In genomic region chr3:111667621-111668239, GRCh38 we compare ENCODE assay signal across 8 cellular contexts. TPM values are rescaled to one million over a fixed set of nuclear protein-coding genes. Genes with fewer than 3 reads are reported as not detected.
DNase-seq lines count a peak whose midpoint lies in the region; ATAC-seq and TF ChIP-seq lines count a peak whose summit lies in the region.

No MANE protein-coding gene starts in this region.

- CTCF ChIA-PET in HCT116 (lab: Charles Lee), result interaction anchor here (0.9 to 2.0 kb wide), 4 partner anchors 20 to 346 kb away, joined by 3 to 6 read pairs (median 6); no protein-coding TSS in a partner anchor

- no peak for ATAC-seq in HCT116
- peak; percentile 93 to 96 for ATAC-seq in activated T-cell treated with anti-CD3 and anti-CD28 coated beads, Interleukin-2, amount 50 U/mL, for 72 hours (replicated peaks in 1 of 2)

- H3K36me3 ChIP-seq in HCT116 (ENCODE audit: control insufficient read depth in 1 of 2, insufficient read depth in 2 of 2, low read length in 2 of 2), result no peaks in the 10 kb centered on the region

- peak overlapping the region; percentile 19 for H3K27ac Mint-ChIP-seq in activated T-cell treated with anti-CD3 and anti-CD28 coated beads, Interleukin-2, amount 50 U/mL, for 72 hours
- no peak overlapping the region for H3K27ac Mint-ChIP-seq in type B pancreatic cell

- no peaks in the 10 kb centered on the region; a peak in 1 of 4 replicates for H3K9me3 ChIP-seq in HCT116 (ENCODE audit: control insufficient read depth in 1 of 2, insufficient read depth in 1 of 2, low read depth in 1 of 2, low read length in 2 of 2)

- peaks cover 10 to 39% of the 10 kb centered on the region in 2 experiments; a peak in 3 of 4 replicates for H3K4me1 ChIP-seq in HCT116 (ENCODE audit: control insufficient read depth in 1 of 2, insufficient read depth in 2 of 2, low read length in 2 of 2)

- H3K9me2 ChIP-seq in HCT116 (ENCODE audit: insufficient read depth), result no peaks in the 10 kb centered on the region

- BruUV-seq in HCT116 (replicated peaks; lab: Mats Ljungman, UMichigan), result no TSS peak

- DNase-seq in GM12865 (ENCODE audit: low read depth) (peak; percentile 86), HCT116 (ENCODE audit: low read depth, low spot score) (no peak), MV-4-11 (lab: John Stamatoyannopoulos, UW) (peak; percentile 99), hippocampal formation (lab: John Stamatoyannopoulos, UW) (peak; percentile 8 to 37), NCI-H82 treated with DMSO at 0.1 percent for 48 hours (lab: John Stamatoyannopoulos, UW; ENCODE audit: unreplicated experiment) (no peak), type B pancreatic cell (ENCODE audit: extremely low spot score, unreplicated experiment) (no peak)
- peak; percentile 65 to 73 for DNase-seq in activated T-cell treated with anti-CD3 and anti-CD28 coated beads, Interleukin-2, amount 50 U/mL, for 72 hours
- peak; percentile 29 to 58 for DNase-seq in stimulated activated CD8-positive, alpha-beta memory T cell treated with anti-CD3 and anti-CD28 coated beads, Interleukin-4, amount 100 ng/mL, for 4 hours (ENCODE audit: low read depth in 2 of 2, low spot score in 1 of 2)

- no peak for TF ChIP-seq RAD21 in HCT116 (IDR thresholded peaks at IDR 0.05; ENCODE audit: low read depth)

- RAD21 ChIA-PET in HCT116 (lab: Charles Lee; ENCODE audit: low non-redundant PET in 1 of 2, low total read pairs in 2 of 2, uncharacterized antibody in 2 of 2, unreplicated experiment in 2 of 2), result no interaction called here

- H3K79me2 ChIP-seq in HCT116 (ENCODE audit: insufficient read depth, low read length), result no peaks in the 10 kb centered on the region

- H4K20me1 ChIP-seq in HCT116 (ENCODE audit: insufficient read depth), result no peaks in the 10 kb centered on the region

- no peak overlapping the region for H3K9ac ChIP-seq in HCT116 (ENCODE audit: low read length)

- POLR2A ChIA-PET in HCT116 (lab: Charles Lee), result no interaction called here

- H3K9me3 Mint-ChIP-seq in activated T-cell treated with anti-CD3 and anti-CD28 coated beads, Interleukin-2, amount 50 U/mL, for 72 hours, result peaks cover 5 to 7% of the 10 kb centered on the region in 2 donors
- H3K9me3 Mint-ChIP-seq in type B pancreatic cell, result peaks cover 3% of the 10 kb centered on the region

- H3K27me3 ChIP-seq in HCT116 (ENCODE audit: insufficient read depth, low read length), result no peaks in the 10 kb centered on the region

- TF ChIP-seq CTCF in GM12865 (IDR thresholded peaks at IDR 0.05; ENCODE audit: insufficient read depth, low read depth, low read length, missing control alignments) (no peak), HCT116 (IDR thresholded peaks at IDR 0.05 in 2 of 3, conservative IDR thresholded peaks at IDR 0.05 in 1 of 3; ENCODE audit: borderline replicate concordance in 1 of 3, insufficient read depth in 1 of 3, low read depth in 2 of 3, low read length in 2 of 3) (no peak), type B pancreatic cell (conservative IDR thresholded peaks at IDR 0.05) (no peak)

- H3K27ac ChIP-seq in HCT116 (ENCODE audit: low read depth, low read length), result no peak overlapping the region

- H3K4me1 Mint-ChIP-seq in activated T-cell treated with anti-CD3 and anti-CD28 coated beads, Interleukin-2, amount 50 U/mL, for 72 hours (ENCODE audit: low read depth), result peaks cover 64% of the 10 kb centered on the region
- peaks cover 5% of the 10 kb centered on the region for H3K4me1 Mint-ChIP-seq in type B pancreatic cell (ENCODE audit: unreplicated experiment)

- H3K4me3 ChIP-seq in GM12865 (ENCODE audit: low read depth, low read length), result no peak overlapping the region; the same call in 1 of the 2 replicates
- H3K4me3 ChIP-seq in HCT116 (replicated peaks in 1 of 2; ENCODE audit: low read depth in 1 of 2, low read length in 2 of 2), result no peak overlapping the region

- peak overlapping the region; percentile 74 for H2AFZ ChIP-seq in HCT116 (ENCODE audit: low read depth, low read length, poor library complexity, severe bottlenecking)

- no peaks in the 10 kb centered on the region for H3K27me3 Mint-ChIP-seq in activated T-cell treated with anti-CD3 and anti-CD28 coated beads, Interleukin-2, amount 50 U/mL, for 72 hours (ENCODE audit: low read depth)
- peaks cover 6% of the 10 kb centered on the region for H3K27me3 Mint-ChIP-seq in type B pancreatic cell

- TF ChIP-seq POLR2A in HCT116 (IDR thresholded peaks at IDR 0.05; ENCODE audit: borderline replicate concordance, extremely low read depth, insufficient read depth, insufficient read length), result no peak

- peak overlapping the region; percentile 25 to 58 for H3K4me3 Mint-ChIP-seq in activated T-cell treated with anti-CD3 and anti-CD28 coated beads, Interleukin-2, amount 50 U/mL, for 72 hours
- H3K4me3 Mint-ChIP-seq in type B pancreatic cell, result no peak overlapping the region

- intact Hi-C loops in HCT116 (cut with micrococcal nuclease), result loop anchor here (2.0 kb wide), 2 partner anchors 49 to 191 kb away; partner anchors contain the start of gene PHLDB2

- H3K4me2 ChIP-seq in HCT116 (ENCODE audit: low read length), result no peak overlapping the region

- H3K36me3 Mint-ChIP-seq in activated T-cell treated with anti-CD3 and anti-CD28 coated beads, Interleukin-2, amount 50 U/mL, for 72 hours (ENCODE audit: insufficient read depth in 2 of 2), result peaks cover 11 to 13% of the 10 kb centered on the region in 2 donors
- H3K36me3 Mint-ChIP-seq in type B pancreatic cell, result no peaks in the 10 kb centered on the region

TF ChIP-seq in HCT116, 20 proteins besides CTCF, POLR2A, EP300 and RAD21 (continues in another document):
- TF ChIP-seq YY1 (IDR thresholded peaks at IDR 0.05; ENCODE audit: extremely low read depth, insufficient replicate concordance, low read depth, low read length) (no peak), FOSL1 (IDR thresholded peaks at IDR 0.05; ENCODE audit: low read depth) (no peak), CBX3 (IDR thresholded peaks at IDR 0.05; ENCODE audit: low read depth) (no peak), MAX (IDR thresholded peaks at IDR 0.05) (no peak), ZFX (IDR thresholded peaks at IDR 0.05) (no peak), SRF (IDR thresholded peaks at IDR 0.05; ENCODE audit: low read depth) (no peak), ZNF274 (IDR thresholded peaks at IDR 0.05; ENCODE audit: low read depth, low read length) (no peak), SIN3A (IDR thresholded peaks at IDR 0.05; ENCODE audit: low read depth) (no peak), JUND (IDR thresholded peaks at IDR 0.05) (no peak), EZH2 (IDR thresholded peaks at IDR 0.05) (no peak), CEBPB (IDR thresholded peaks at IDR 0.05; ENCODE audit: low read depth) (no peak), EGR1 (IDR thresholded peaks at IDR 0.05; ENCODE audit: low read depth) (no peak), EZH2phosphoT487 (IDR thresholded peaks at IDR 0.05; ENCODE audit: borderline replicate concordance) (no peak), ELF1 (IDR thresholded peaks at IDR 0.05; ENCODE audit: borderline replicate concordance, low read depth) (no peak), POLR2AphosphoS5 (IDR thresholded peaks at IDR 0.05; ENCODE audit: low read depth, low read length) (no peak), TCF7L2 (IDR thresholded peaks at IDR 0.05; ENCODE audit: borderline replicate concordance, extremely low read depth, insufficient read depth, insufficient read length) (no peak)
- TF ChIP-seq, protein P1, sequence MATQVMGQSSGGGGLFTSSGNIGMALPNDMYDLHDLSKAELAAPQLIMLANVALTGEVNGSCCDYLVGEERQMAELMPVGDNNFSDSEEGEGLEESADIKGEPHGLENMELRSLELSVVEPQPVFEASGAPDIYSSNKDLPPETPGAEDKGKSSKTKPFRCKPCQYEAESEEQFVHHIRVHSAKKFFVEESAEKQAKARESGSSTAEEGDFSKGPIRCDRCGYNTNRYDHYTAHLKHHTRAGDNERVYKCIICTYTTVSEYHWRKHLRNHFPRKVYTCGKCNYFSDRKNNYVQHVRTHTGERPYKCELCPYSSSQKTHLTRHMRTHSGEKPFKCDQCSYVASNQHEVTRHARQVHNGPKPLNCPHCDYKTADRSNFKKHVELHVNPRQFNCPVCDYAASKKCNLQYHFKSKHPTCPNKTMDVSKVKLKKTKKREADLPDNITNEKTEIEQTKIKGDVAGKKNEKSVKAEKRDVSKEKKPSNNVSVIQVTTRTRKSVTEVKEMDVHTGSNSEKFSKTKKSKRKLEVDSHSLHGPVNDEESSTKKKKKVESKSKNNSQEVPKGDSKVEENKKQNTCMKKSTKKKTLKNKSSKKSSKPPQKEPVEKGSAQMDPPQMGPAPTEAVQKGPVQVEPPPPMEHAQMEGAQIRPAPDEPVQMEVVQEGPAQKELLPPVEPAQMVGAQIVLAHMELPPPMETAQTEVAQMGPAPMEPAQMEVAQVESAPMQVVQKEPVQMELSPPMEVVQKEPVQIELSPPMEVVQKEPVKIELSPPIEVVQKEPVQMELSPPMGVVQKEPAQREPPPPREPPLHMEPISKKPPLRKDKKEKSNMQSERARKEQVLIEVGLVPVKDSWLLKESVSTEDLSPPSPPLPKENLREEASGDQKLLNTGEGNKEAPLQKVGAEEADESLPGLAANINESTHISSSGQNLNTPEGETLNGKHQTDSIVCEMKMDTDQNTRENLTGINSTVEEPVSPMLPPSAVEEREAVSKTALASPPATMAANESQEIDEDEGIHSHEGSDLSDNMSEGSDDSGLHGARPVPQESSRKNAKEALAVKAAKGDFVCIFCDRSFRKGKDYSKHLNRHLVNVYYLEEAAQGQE (IDR thresholded peaks at IDR 0.05; ENCODE audit: low read depth), result no peak

RNA-seq across cellular contexts. Expression of gene PLCXD2, which starts 6.7 kb away (rescaled TPM):
- total RNA-seq in HCT116 (2021; ENCODE audit: unreplicated experiment) (13.9 TPM), type B pancreatic cell (ENCODE audit: low replicate concordance) (7.2 and 14.5 TPM in 2 replicates)
- 4.4 and 4.8 TPM in 2 replicates for polyA plus RNA-seq in HCT116 (2012)
- total RNA-seq in activated T-cell treated with anti-CD3 and anti-CD28 coated beads, Interleukin-2, amount 50 U/mL, for 72 hours, result 10 to 100 TPM in 1 of 2 donors, 1 to 10 TPM in 1; 9.0 to 10.6 TPM

Comparison
In these comparisons a context has a peak if more than half of its experiments do, and no peak if none do; other contexts are left out.
1. DNase-seq: peak in GM12865 (single experiment), MV-4-11 (single experiment), activated T-cell treated with anti-CD3 and anti-CD28 coated beads, Interleukin-2, amount 50 U/mL, for 72 hours (2 of 2), hippocampal formation (2 of 2) and stimulated activated CD8-positive, alpha-beta memory T cell treated with anti-CD3 and anti-CD28 coated beads, Interleukin-4, amount 100 ng/mL, for 4 hours (2 of 2); none in HCT116 (single experiment), NCI-H82 treated with DMSO at 0.1 percent for 48 hours (single experiment) and type B pancreatic cell (single experiment).